8 cellular contexts compared by ENCODE assay signal in the genomic region with DNA sequence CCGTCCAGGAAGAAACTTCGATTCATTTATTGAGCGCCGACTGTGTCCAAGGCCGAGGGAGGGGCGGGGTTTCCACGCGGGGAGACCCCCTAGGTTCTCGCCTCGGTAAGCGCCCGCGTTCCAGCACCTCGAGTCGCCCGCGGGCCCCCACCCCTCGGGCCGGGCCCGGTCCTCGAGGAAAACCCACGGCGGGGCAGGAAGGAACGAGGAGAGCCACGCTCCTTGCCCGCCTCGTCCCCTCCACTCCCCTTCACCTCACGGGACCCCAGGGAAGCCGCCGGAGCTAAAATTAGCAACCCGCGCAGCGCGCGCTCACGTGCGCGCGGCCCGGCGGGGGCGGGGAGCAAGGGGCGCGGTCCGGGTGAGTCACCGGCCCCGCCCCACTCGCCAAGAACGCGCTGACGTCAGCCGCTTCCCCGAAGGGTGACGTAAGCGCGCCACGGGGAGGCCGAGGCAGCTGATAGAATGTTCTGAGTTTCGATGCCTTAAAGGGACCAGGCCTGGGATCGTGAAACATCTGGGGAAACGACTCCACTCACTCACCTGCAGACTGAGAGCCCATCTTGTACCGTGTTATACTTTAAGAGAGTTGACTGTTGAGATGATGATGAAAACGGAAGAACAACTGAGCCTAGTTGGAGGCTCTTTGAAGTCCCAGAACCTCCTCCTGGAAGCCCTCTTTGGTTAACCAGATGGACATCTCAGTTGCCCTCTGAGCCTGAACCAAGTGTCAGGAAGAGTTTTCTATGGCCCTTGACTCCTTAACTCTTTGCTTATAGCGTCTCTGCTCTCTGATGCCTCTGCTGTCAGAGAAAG.
DNase-seq lines count a peak whose midpoint lies in the region; ATAC-seq and TF ChIP-seq lines count a peak whose summit lies in the region.

No MANE protein-coding gene starts in this region.

- ATAC-seq in HG02973 (IDR thresholded peaks at IDR 0.05; ENCODE audit: unreplicated experiment), result peak; percentile 90

- peak overlapping the region; percentile 69 for H3K4me3 ChIP-seq in astrocyte of the spinal cord (ENCODE audit: low read depth, low read length)
- peak overlapping the region; percentile 57 for H3K4me3 ChIP-seq in retinal pigment epithelial cell (ENCODE audit: low read length)

- peak; percentile 66 to 83 for DNase-seq in NCI-H187 (lab: John Stamatoyannopoulos, UW)
- DNase-seq in NCI-H187 treated with DMSO at 0.1 percent for 48 hours (lab: John Stamatoyannopoulos, UW), result no peak
- peak; percentile 78 for DNase-seq in NCI-H2029 (lab: John Stamatoyannopoulos, UW)
- DNase-seq in T1000 (lab: John Stamatoyannopoulos, UW), result peak; percentile 67
- DNase-seq in astrocyte of the spinal cord (ENCODE audit: low read depth, low spot score), result peak; percentile 97
- DNase-seq in hypothalamus (lab: John Stamatoyannopoulos, UW), result peak in 49 of 51 donors; percentile 31 to 92 (median 83)
- DNase-seq in retinal pigment epithelial cell (ENCODE audit: low read depth), result peak; percentile 73

- no peak for TF ChIP-seq CTCF in astrocyte of the spinal cord (IDR thresholded peaks at IDR 0.05; ENCODE audit: low read depth, low read length)
- TF ChIP-seq CTCF in retinal pigment epithelial cell (conservative IDR thresholded peaks at IDR 0.05; ENCODE audit: low read depth, low read length), result no peak

- in situ Hi-C loops in astrocyte of the spinal cord (cut with HindIII; ENCODE audit: low sequenced_read_pairs), result no loop called here
